In the genomic region with DNA sequence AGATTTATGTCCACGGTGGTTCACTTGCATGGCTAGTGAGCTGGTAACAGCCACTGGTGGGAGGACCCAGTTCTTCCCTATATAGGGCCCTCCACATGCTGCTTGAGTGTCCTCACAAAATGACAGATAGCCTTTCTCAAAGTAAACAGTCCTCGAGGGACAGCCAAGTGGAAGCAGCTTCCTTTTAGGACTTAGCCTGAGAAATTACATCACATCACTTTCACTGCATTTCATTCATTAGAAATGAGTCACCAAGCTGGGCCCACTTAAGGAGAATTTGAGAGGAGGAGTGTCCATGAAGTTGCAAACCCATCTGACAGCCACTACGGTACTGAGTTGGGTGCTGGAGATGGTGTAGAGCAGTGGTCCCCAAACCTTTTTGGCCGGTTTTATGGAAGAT, we compare ENCODE assay signal across 20 cellular contexts. TPM values are rescaled to one million over a fixed set of nuclear protein-coding genes. Genes with fewer than 3 reads are reported as not detected.
A peak's percentile ranks its signal among the peaks of the same experiment; 100 is the strongest.
DNase-seq lines count a peak whose midpoint lies in the region; ATAC-seq, FAIRE-seq and TF ChIP-seq lines count a peak whose summit lies in the region.
"Had no signal": no experiment of that assay in that cellular context is flagged by ENCODE, and none has a peak within 500 bp of the region (broad histone marks: within the 10 kb centered on the region; RNA-seq: fewer than 3 reads in every experiment).

No MANE protein-coding gene starts in this region.

- TF ChIP-seq CTCF in RWPE1 (conservative IDR thresholded peaks at IDR 0.05; ENCODE audit: low read depth) (no peak), CD14-positive monocyte (IDR thresholded peaks at IDR 0.05) (no peak), GM13976 (IDR thresholded peaks at IDR 0.05; ENCODE audit: borderline replicate concordance, control extremely low read depth, extremely low read depth, insufficient read depth, missing control alignments) (no peak)

- H3K36me3 Mint-ChIP-seq in CD14-positive monocyte = no peaks in the 10 kb centered on the region

- H3K27me3 Mint-ChIP-seq in CD14-positive monocyte (ENCODE audit: low read depth in 3 of 3) = peaks cover 2 to 8% (median 7%) of the 10 kb centered on the region in 3 donors

- peak; percentile 43 for FAIRE-seq in H54 (lab: Jason Lieb, UNC)
- FAIRE-seq: kidney had no signal

- no peak overlapping the region for H3K27ac ChIP-seq in RWPE1
- H3K27ac ChIP-seq: ascending aorta, right atrium auricular region, SJCRH30, uterus had no signal

- POLR2A ChIA-PET in RWPE1 (lab: Yijun Ruan, JAX; ENCODE audit: low non-redundant PET) = no interaction called here

- intact Hi-C loops in CD14-positive monocyte (cut with micrococcal nuclease) = no loop called here

- H3K27ac Mint-ChIP-seq in CD14-positive monocyte = no peak overlapping the region

- TF ChIP-seq POLR2A in H54 (IDR thresholded peaks at IDR 0.05; ENCODE audit: low read depth, low read length) = no peak

- DNase-seq in ACHN (peak; percentile 54), H54 (ENCODE audit: insufficient read length, low spot score) (peak; percentile 32), RWPE1 (ENCODE audit: low spot score) (peak; percentile 13), iris pigment epithelial cell (ENCODE audit: low read depth) (peak; percentile 22), CD14-positive monocyte (ENCODE audit: low spot score) (no peak), GM13976 (ENCODE audit: low spot score) (no peak)
- DNase-seq in activated CD4-positive, alpha-beta T cell treated with anti-CD3 and anti-CD28 coated beads for 4 hours = no peak
- DNase-seq: activated CD8-positive, alpha-beta memory T cell treated with anti-CD3 and anti-CD28 coated beads, Interleukin-2, amount 50 U/mL, for 48 hours; Calu3; KBM-7; kidney; midbrain; NCI-H1417 treated with DMSO at 0.1 percent for 48 hours; NCI-H446; SJCRH30; T-helper 9 cell; uterus had no signal

- ATAC-seq in HG02852 (IDR thresholded peaks at IDR 0.05; ENCODE audit: unreplicated experiment) = no peak

- in situ Hi-C loops in ACHN (cut with HindIII; ENCODE audit: low pct_ligation_motif_present, low pct_unique_long_range_greater_than_20kb, low sequenced_read_pairs) (no loop called here), GM13976 (cut with MboI; ENCODE audit: low sequenced_read_pairs, unreplicated experiment) (no loop called here)

- peaks cover 12% of the 10 kb centered on the region for H3K4me1 Mint-ChIP-seq in CD14-positive monocyte

- CTCF ChIA-PET in RWPE1 (lab: Yijun Ruan, JAX) = no interaction called here

- H3K9me3 Mint-ChIP-seq in CD14-positive monocyte = peaks cover 0 to 3% (median 2%) of the 10 kb centered on the region in 7 donors

- no peak overlapping the region for H3K4me3 Mint-ChIP-seq in CD14-positive monocyte

RNA-seq across cellular contexts. Expression of gene ISX, which starts 7.0 kb away (rescaled TPM):
- not detected for polyA plus RNA-seq in CD14-positive monocyte

Comparison
In these comparisons a context has a peak if more than half of its experiments do, and no peak if none do; other contexts are left out.
1. DNase-seq: peak in ACHN (single experiment), H54 (single experiment), RWPE1 (single experiment) and iris pigment epithelial cell (single experiment); none in CD14-positive monocyte (single experiment), GM13976 (single experiment) and activated CD4-positive, alpha-beta T cell treated with anti-CD3 and anti-CD28 coated beads for 4 hours (0 of 2).